Comparison of ENCODE assay signal across 1 cellular context in the genomic region with DNA sequence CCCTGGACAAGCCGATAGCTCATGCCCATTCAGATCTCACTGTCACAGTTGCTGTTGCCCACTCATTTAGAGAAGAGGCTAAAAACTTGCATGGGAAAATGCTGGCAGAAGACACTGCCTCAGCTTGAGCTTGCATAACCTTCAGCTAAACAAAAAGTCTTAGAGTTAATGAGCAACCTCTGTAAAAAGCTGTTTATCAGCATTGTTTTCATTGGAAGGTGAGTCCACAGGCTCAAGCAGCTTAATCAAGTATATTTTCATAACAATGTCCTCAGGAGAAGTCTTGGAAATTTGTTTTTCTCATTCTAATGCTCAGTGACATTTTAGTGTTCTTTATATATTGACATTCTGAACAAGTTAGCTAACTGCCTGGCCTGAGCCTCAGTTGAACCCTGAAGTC.
TF ChIP-seq lines count a peak whose summit lies in the region.

No MANE protein-coding gene starts in this region.

TF ChIP-seq in GM23338, 12 proteins besides CTCF, POLR2A, EP300 and RAD21 (continued from another document):
- TF ChIP-seq, protein P1, sequence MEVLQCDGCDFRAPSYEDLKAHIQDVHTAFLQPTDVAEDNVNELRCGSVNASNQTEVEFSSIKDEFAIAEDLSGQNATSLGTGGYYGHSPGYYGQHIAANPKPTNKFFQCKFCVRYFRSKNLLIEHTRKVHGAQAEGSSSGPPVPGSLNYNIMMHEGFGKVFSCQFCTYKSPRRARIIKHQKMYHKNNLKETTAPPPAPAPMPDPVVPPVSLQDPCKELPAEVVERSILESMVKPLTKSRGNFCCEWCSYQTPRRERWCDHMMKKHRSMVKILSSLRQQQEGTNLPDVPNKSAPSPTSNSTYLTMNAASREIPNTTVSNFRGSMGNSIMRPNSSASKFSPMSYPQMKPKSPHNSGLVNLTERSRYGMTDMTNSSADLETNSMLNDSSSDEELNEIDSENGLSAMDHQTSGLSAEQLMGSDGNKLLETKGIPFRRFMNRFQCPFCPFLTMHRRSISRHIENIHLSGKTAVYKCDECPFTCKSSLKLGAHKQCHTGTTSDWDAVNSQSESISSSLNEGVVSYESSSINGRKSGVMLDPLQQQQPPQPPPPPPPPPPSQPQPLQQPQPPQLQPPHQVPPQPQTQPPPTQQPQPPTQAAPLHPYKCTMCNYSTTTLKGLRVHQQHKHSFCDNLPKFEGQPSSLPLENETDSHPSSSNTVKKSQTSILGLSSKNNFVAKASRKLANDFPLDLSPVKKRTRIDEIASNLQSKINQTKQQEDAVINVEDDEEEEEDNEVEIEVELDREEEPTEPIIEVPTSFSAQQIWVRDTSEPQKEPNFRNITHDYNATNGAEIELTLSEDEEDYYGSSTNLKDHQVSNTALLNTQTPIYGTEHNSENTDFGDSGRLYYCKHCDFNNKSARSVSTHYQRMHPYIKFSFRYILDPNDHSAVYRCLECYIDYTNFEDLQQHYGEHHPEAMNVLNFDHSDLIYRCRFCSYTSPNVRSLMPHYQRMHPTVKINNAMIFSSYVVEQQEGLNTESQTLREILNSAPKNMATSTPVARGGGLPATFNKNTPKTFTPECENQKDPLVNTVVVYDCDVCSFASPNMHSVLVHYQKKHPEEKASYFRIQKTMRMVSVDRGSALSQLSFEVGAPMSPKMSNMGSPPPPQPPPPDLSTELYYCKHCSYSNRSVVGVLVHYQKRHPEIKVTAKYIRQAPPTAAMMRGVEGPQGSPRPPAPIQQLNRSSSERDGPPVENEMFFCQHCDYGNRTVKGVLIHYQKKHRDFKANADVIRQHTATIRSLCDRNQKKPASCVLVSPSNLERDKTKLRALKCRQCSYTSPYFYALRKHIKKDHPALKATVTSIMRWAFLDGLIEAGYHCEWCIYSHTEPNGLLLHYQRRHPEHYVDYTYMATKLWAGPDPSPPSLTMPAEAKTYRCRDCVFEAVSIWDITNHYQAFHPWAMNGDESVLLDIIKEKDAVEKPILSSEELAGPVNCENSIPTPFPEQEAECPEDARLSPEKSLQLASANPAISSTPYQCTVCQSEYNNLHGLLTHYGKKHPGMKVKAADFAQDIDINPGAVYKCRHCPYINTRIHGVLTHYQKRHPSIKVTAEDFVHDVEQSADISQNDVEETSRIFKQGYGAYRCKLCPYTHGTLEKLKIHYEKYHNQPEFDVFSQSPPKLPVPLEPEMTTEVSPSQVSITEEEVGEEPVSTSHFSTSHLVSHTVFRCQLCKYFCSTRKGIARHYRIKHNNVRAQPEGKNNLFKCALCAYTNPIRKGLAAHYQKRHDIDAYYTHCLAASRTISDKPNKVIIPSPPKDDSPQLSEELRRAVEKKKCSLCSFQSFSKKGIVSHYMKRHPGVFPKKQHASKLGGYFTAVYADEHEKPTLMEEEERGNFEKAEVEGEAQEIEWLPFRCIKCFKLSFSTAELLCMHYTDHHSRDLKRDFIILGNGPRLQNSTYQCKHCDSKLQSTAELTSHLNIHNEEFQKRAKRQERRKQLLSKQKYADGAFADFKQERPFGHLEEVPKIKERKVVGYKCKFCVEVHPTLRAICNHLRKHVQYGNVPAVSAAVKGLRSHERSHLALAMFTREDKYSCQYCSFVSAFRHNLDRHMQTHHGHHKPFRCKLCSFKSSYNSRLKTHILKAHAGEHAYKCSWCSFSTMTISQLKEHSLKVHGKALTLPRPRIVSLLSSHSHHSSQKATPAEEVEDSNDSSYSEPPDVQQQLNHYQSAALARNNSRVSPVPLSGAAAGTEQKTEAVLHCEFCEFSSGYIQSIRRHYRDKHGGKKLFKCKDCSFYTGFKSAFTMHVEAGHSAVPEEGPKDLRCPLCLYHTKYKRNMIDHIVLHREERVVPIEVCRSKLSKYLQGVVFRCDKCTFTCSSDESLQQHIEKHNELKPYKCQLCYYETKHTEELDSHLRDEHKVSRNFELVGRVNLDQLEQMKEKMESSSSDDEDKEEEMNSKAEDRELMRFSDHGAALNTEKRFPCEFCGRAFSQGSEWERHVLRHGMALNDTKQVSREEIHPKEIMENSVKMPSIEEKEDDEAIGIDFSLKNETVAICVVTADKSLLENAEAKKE (CRISPR knock-in tag; IDR thresholded peaks at IDR 0.05) = no peak
- TF ChIP-seq STAT1 (IDR thresholded peaks at IDR 0.05; ENCODE audit: unreplicated experiment) = no peak
- no peak for TF ChIP-seq JUNB (IDR thresholded peaks at IDR 0.05; ENCODE audit: unreplicated experiment)
- TF ChIP-seq EZH2 (IDR thresholded peaks at IDR 0.05; ENCODE audit: low read depth, unreplicated experiment) = no peak
